Comparison of ENCODE assay signal across 1 cellular context in genomic region chr9:100104314-100104713, GRCh38.
A peak's percentile ranks its signal among the peaks of the same experiment; 100 is the strongest.
TF ChIP-seq lines count a peak whose summit lies in the region.

No MANE protein-coding gene starts in this region.

TF ChIP-seq in IMR-90, 13 proteins besides CTCF, POLR2A, EP300 and RAD21:
- TF ChIP-seq MAFK (IDR thresholded peaks at IDR 0.05; ENCODE audit: low read depth, low read length), result peak; percentile 21; the same call in 1 of the 2 replicates
- TF ChIP-seq CEBPB (IDR thresholded peaks at IDR 0.05; ENCODE audit: low read depth, low read length), result no peak
- TF ChIP-seq RFX5 (IDR thresholded peaks at IDR 0.05; ENCODE audit: low read depth, low read length), result peak; percentile 16; the same call in 1 of the 2 replicates
- no peak for TF ChIP-seq MAZ (IDR thresholded peaks at IDR 0.05; ENCODE audit: borderline replicate concordance, low read depth, low read length)
- TF ChIP-seq BHLHE40 (IDR thresholded peaks at IDR 0.05; ENCODE audit: low read depth, low read length), result no peak
- TF ChIP-seq MXI1 (IDR thresholded peaks at IDR 0.05; ENCODE audit: borderline replicate concordance, low read depth, low read length), result no peak
